12 cellular contexts compared by ENCODE assay signal in the genomic region with DNA sequence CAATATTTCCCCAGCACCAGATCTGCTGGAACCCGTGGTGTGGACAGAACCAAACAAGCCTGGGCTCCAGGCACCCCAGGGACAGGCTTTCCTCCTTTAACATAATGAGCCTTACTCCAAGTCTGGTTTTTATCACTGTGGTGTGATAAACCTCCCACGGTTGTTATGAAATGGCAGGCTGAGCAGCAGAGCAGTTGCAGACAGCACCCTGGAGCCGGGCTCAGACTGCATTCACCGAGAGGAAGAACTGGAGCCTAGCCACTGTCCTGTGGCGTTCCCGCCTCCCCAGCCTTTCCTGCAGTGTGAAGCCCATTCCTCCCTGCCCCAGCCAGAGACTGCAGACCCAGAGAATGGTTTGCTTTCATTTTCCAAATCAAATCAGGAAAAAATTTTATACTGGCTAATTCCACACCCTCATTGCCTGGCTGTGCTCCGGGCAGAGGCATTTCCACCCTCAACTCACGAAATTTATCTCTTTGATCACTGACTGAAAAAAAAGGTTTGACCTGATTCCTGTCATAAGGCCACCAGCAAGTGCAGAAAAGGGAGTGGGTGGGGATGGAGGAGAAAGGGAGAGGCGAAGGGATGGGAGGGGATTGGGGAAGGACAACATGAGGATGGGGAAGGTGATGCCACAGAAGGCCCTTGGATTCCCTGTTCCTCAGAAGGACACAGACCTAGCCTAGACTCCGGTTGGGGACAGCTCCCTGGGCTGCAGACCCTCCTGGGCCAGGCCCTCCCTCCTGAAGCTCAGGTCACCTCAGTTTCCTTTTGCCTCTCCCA. TPM values are rescaled to one million over a fixed set of nuclear protein-coding genes. Genes with fewer than 3 reads are reported as not detected.
DNase-seq lines count a peak whose midpoint lies in the region; ATAC-seq and TF ChIP-seq lines count a peak whose summit lies in the region.
"Had no signal": no experiment of that assay in that cellular context is flagged by ENCODE, and none has a peak within 500 bp of the region (broad histone marks: within the 10 kb centered on the region; RNA-seq: fewer than 3 reads in every experiment).

No MANE protein-coding gene starts in this region.

- H3K79me2 ChIP-seq in osteoblast (ENCODE audit: insufficient read depth, low read length) = peaks cover 55% of the 10 kb centered on the region

- DNase-seq in AG10803 (ENCODE audit: low read depth) (peak; percentile 82), amniotic epithelial cell (ENCODE audit: low read depth) (peak; percentile 97), cardiac muscle cell (ENCODE audit: low read depth in 1 of 2, low spot score in 1 of 2) (peak in 1 of 2 donors; percentile 98), osteoblast (ENCODE audit: insufficient read length, low spot score, missing footprints) (peak; percentile 90), SJCRH30 (no peak), NCI-H2171 treated with DMSO at 0.1 percent for 48 hours (lab: John Stamatoyannopoulos, UW) (no peak)
- DNase-seq in stimulated activated CD4-positive, alpha-beta T cell treated with anti-CD3 and anti-CD28 coated beads, Interleukin-1b, Interleukin-23, amount 100 ng/mL, for 48 hours = no peak
- DNase-seq: activated T-cell treated with anti-CD3 and anti-CD28 coated beads, Interleukin-2, amount 50 U/mL, for 4 hours had no signal

- H3K4me2 ChIP-seq in osteoblast (ENCODE audit: insufficient read depth, low read length) = peak overlapping the region; percentile 44

- H3K27ac ChIP-seq in cardiac muscle cell (peak overlapping the region; percentile 30), osteoblast (ENCODE audit: low read depth, low read length) (peak overlapping the region; percentile 76), SJCRH30 (no peak overlapping the region)
- H3K27ac ChIP-seq: Peyer's patch had no signal

- H3K4me3 ChIP-seq in AG10803 (ENCODE audit: low read length) (no peak overlapping the region), cardiac muscle cell (no peak overlapping the region), osteoblast (ENCODE audit: insufficient read depth, low read length) (no peak overlapping the region), SJCRH30 (no peak overlapping the region)
- H3K4me3 ChIP-seq: BLaER1 treated with 17β-estradiol and CSF1 and Interleukin-3, amounts not matched to agents 10 nM and 100 nM; K562; Peyer's patch had no signal

- no peak for ATAC-seq in HG02885 (IDR thresholded peaks at IDR 0.05; ENCODE audit: poor library complexity, unreplicated experiment)
- ATAC-seq: activated T-cell treated with anti-CD3 and anti-CD28 coated beads, Interleukin-2, amount 50 U/mL, for 4 hours; K562 had no signal

- H3K9me3 ChIP-seq in cardiac muscle cell (ENCODE audit: low read depth) = no peaks in the 10 kb centered on the region
- no peaks in the 10 kb centered on the region for H3K9me3 ChIP-seq in osteoblast (ENCODE audit: low read depth, low read length)
- H3K9me3 ChIP-seq in SJCRH30 (replicated peaks) = no peaks in the 10 kb centered on the region
- H3K9me3 ChIP-seq: Peyer's patch had no signal

- no peak overlapping the region for H2AFZ ChIP-seq in osteoblast (ENCODE audit: low read length)

- H4K20me1 ChIP-seq in osteoblast (ENCODE audit: insufficient read depth, low read length) = peaks cover 17% of the 10 kb centered on the region

- peaks cover 10% of the 10 kb centered on the region for H3K36me3 ChIP-seq in cardiac muscle cell
- H3K36me3 ChIP-seq in osteoblast (ENCODE audit: insufficient read depth, low read length) = peaks cover 49% of the 10 kb centered on the region
- H3K36me3 ChIP-seq in SJCRH30 = peaks cover 44% of the 10 kb centered on the region

- H3K4me1 ChIP-seq in cardiac muscle cell (ENCODE audit: low read depth) = no peaks in the 10 kb centered on the region
- H3K4me1 ChIP-seq in osteoblast (ENCODE audit: insufficient read depth, low read length) = peaks cover 25% of the 10 kb centered on the region
- no peaks in the 10 kb centered on the region for H3K4me1 ChIP-seq in SJCRH30
- H3K4me1 ChIP-seq: Peyer's patch had no signal

- no peak for TF ChIP-seq CTCF in AG10803 (conservative IDR thresholded peaks at IDR 0.05; ENCODE audit: low read length)
- TF ChIP-seq CTCF in cardiac muscle cell (IDR thresholded peaks at IDR 0.05; ENCODE audit: low read depth, low read length) = no peak
- TF ChIP-seq CTCF in osteoblast (IDR thresholded peaks at IDR 0.05; ENCODE audit: extremely low read depth, low read depth, low read length) = no peak

- H3K27me3 ChIP-seq in cardiac muscle cell (no peaks in the 10 kb centered on the region), osteoblast (ENCODE audit: insufficient read depth, low read length) (no peaks in the 10 kb centered on the region), SJCRH30 (no peaks in the 10 kb centered on the region)
- H3K27me3 ChIP-seq: BLaER1 treated with 17β-estradiol and CSF1 and Interleukin-3, amounts not matched to agents 10 nM and 100 nM; Peyer's patch had no signal

RNA-seq across cellular contexts. Expression of a gene that starts 18.9 kb away (rescaled TPM):
- 7.0 and 7.8 TPM in 2 replicates for total RNA-seq in cardiac muscle cell
- 6.4 and 7.1 TPM in 2 replicates for polyA plus RNA-seq in cardiac muscle cell
- 7.7 and 9.4 TPM in 2 replicates for total RNA-seq in osteoblast
- total RNA-seq in SJCRH30 (2014; rRNA removed; shearing (Covaris generic)) = 15.8 and 16.7 TPM in 2 replicates

Comparison
In these comparisons a context has a peak if more than half of its experiments do, and no peak if none do; other contexts are left out.
1. DNase-seq: peak in AG10803 (single experiment), amniotic epithelial cell (single experiment) and osteoblast (single experiment); none in SJCRH30 (0 of 2), stimulated activated CD4-positive, alpha-beta T cell treated with anti-CD3 and anti-CD28 coated beads, Interleukin-1b, Interleukin-23, amount 100 ng/mL, for 48 hours (single experiment) and NCI-H2171 treated with DMSO at 0.1 percent for 48 hours (single experiment).